27 cellular contexts compared by ENCODE assay signal in genomic region chr6:44530910-44531234, GRCh38.
A peak's percentile ranks its signal among the peaks of the same experiment; 100 is the strongest.
DNase-seq lines count a peak whose midpoint lies in the region; ATAC-seq, FAIRE-seq and TF ChIP-seq lines count a peak whose summit lies in the region.
"Had no signal": no experiment of that assay in that cellular context is flagged by ENCODE, and none has a peak within 500 bp of the region (broad histone marks: within the 10 kb centered on the region; RNA-seq: fewer than 3 reads in every experiment).

No MANE protein-coding gene starts in this region.

- H4K20me1 ChIP-seq in GM23338 (replicated peaks; ENCODE audit: insufficient read depth) (no peaks in the 10 kb centered on the region), H1 (replicated peaks in 1 of 2; ENCODE audit: control insufficient read depth in 1 of 2, insufficient read depth in 2 of 2, low read length in 2 of 2) (no peaks in the 10 kb centered on the region)
- H4K20me1 ChIP-seq: BLaER1 had no signal

- no peak overlapping the region for H2BK120ac ChIP-seq in H1 (replicated peaks; ENCODE audit: low read depth, low read length)

- H3K36me3 ChIP-seq in GM23338 (ENCODE audit: insufficient read depth): no peaks in the 10 kb centered on the region
- H3K36me3 ChIP-seq in H1 (ENCODE audit: control insufficient read depth in 2 of 4, insufficient read depth in 4 of 4, low read length in 3 of 4): no peaks in the 10 kb centered on the region; a peak in 1 of 8 replicates
- H3K36me3 ChIP-seq in esophagus muscularis mucosa: no peaks in the 10 kb centered on the region
- H3K36me3 ChIP-seq: BE2C, BLaER1 had no signal

- no peak overlapping the region for H3K4ac ChIP-seq in H1 (replicated peaks; ENCODE audit: insufficient read length, low read depth, low read length)

- DNase-seq in GM23338 (ENCODE audit: low spot score) (no peak), H1 (ENCODE audit: low read depth in 1 of 2, low spot score in 2 of 2) (no peak), esophagus muscularis mucosa (ENCODE audit: extremely low spot score) (peak; percentile 81), retina (peak; percentile 13)
- no peak for DNase-seq in activated CD4-positive, alpha-beta T cell treated with anti-CD3 and anti-CD28 coated beads, Interleukin-2, amount 50 U/mL, for 48 hours
- DNase-seq: 8988T; ACHN; BE2C; CD4-positive, alpha-beta memory T cell; CD4-positive, CD25-positive, alpha-beta regulatory T cell; CD8-positive, alpha-beta memory T cell; COR-L47; DMS 273 treated with DMSO at 0.1 percent for 48 hours; DMS153; DMS53; DMS79; DND-41; EL; GDM1 had no signal

- no peak overlapping the region for H3K18ac ChIP-seq in H1 (ENCODE audit: extremely low read depth, low read length)

- TF ChIP-seq POLR2A in H1 (IDR thresholded peaks at IDR 0.05; ENCODE audit: control extremely low read depth in 1 of 2, low read depth in 2 of 2, low read length in 2 of 2) (no peak), esophagus muscularis mucosa (IDR thresholded peaks at IDR 0.05; ENCODE audit: low read depth) (no peak)

- H3K36me3 Mint-ChIP-seq in GM23338 (ENCODE audit: low read depth): no peaks in the 10 kb centered on the region; the same call in 2 of the 3 replicates
- H3K36me3 Mint-ChIP-seq: CD14-positive monocyte; CD4-positive, alpha-beta memory T cell; CD4-positive, CD25-positive, alpha-beta regulatory T cell had no signal

- peak overlapping the region; percentile 63; the same call in 1 of the 2 replicates for H2AFZ ChIP-seq in GM23338
- H2AFZ ChIP-seq in H1 (ENCODE audit: low read length): no peak overlapping the region

- peaks cover 9% of the 10 kb centered on the region; the same call in 1 of the 2 replicates for H3K9me2 ChIP-seq in GM23338 (ENCODE audit: insufficient read depth)

- no peak overlapping the region for H3K56ac ChIP-seq in H1 (replicated peaks; ENCODE audit: insufficient read length, low read depth, low read length)

- H3K23me2 ChIP-seq in H1 (ENCODE audit: low read depth, low read length): no peaks in the 10 kb centered on the region

- no peak overlapping the region for H2AK5ac ChIP-seq in H1 (ENCODE audit: low read depth, low read length)

- TF ChIP-seq CTCF in GM23338 (conservative IDR thresholded peaks at IDR 0.05; ENCODE audit: low read depth in 2 of 2): no peak
- no peak for TF ChIP-seq CTCF in H1 (IDR thresholded peaks at IDR 0.05; ENCODE audit: control extremely low read depth in 1 of 3, insufficient read depth in 1 of 3, low read depth in 1 of 3, low read length in 3 of 3)
- no peak for TF ChIP-seq CTCF in esophagus muscularis mucosa (IDR thresholded peaks at IDR 0.05)

- no peak overlapping the region for H3K4me3 Mint-ChIP-seq in GM23338
- H3K4me3 Mint-ChIP-seq: CD4-positive, alpha-beta memory T cell; CD4-positive, CD25-positive, alpha-beta regulatory T cell; CD8-positive, alpha-beta memory T cell had no signal

- 91% methylated on average over 3 of the region's 3 CpGs; no CpG with 5 or more reads in 1 of the 2 experiments for WGBS in H1 (ENCODE audit: extremely low coverage in 1 of 2, insufficient coverage in 1 of 2, insufficient read length in 1 of 2, insufficient replicate concordance in 2 of 2, low coverage in 1 of 2, low lambda C conversion rate in 2 of 2, missing lambda C conversion rate in 1 of 2), 2 experiments
- WGBS in esophagus muscularis mucosa: 95% methylated on average over 3 of the region's 3 CpGs

- H3K23ac ChIP-seq in H1 (ENCODE audit: insufficient read length): no peak overlapping the region

- intact Hi-C loops in esophagus muscularis mucosa (cut with DNase I): no loop called here

- no peaks in the 10 kb centered on the region for H3F3A ChIP-seq in GM23338 (replicated peaks; ENCODE audit: low read depth)

- no peaks in the 10 kb centered on the region for H3K9me3 Mint-ChIP-seq in GM23338
- H3K9me3 Mint-ChIP-seq: CD14-positive monocyte had no signal

- H3K14ac ChIP-seq in H1 (ENCODE audit: insufficient read length): no peak overlapping the region

- H2BK5ac ChIP-seq in H1 (ENCODE audit: low read depth, low read length): no peak overlapping the region; the same call in 1 of the 2 replicates

- H3K4me1 ChIP-seq in GM23338 (ENCODE audit: insufficient read depth) (no peaks in the 10 kb centered on the region), H1 (replicated peaks in 1 of 4; ENCODE audit: control insufficient read depth in 3 of 4, insufficient read depth in 4 of 4, low read length in 3 of 4) (peaks cover 0 to 3% (median 0%) of the 10 kb centered on the region in 4 experiments; a peak in 2 of 7 replicates), esophagus muscularis mucosa (no peaks in the 10 kb centered on the region)
- H3K4me1 ChIP-seq: BE2C had no signal

- peaks cover 6% of the 10 kb centered on the region for H3K27me3 Mint-ChIP-seq in GM23338 (ENCODE audit: insufficient read depth, low read depth, poor library complexity)
- H3K27me3 Mint-ChIP-seq: CD4-positive, CD25-positive, alpha-beta regulatory T cell had no signal

- H3K27ac ChIP-seq in GM23338 (ENCODE audit: low read depth) (no peak overlapping the region), H1 (ENCODE audit: low read depth, low read length) (no peak overlapping the region), esophagus muscularis mucosa (replicated peaks in 1 of 4) (no peak overlapping the region)
- H3K27ac ChIP-seq: BLaER1 had no signal

- POLR2A ChIA-PET in H1 (lab: Charles Lee; ENCODE audit: partially characterized antibody): interaction anchor here (1.1 to 1.3 kb wide), 2 partner anchors 10 to 282 kb away, joined by 3 read pairs; no protein-coding TSS in a partner anchor

- peak overlapping the region; percentile 76; the same call in 1 of the 2 replicates for H2BK20ac ChIP-seq in H1 (ENCODE audit: low read length)

- no peak overlapping the region for H3K4me2 ChIP-seq in GM23338
- no peak overlapping the region for H3K4me2 ChIP-seq in H1 (ENCODE audit: insufficient read depth in 1 of 2, low read depth in 2 of 2, low read length in 2 of 2)
- H3K4me2 ChIP-seq: BLaER1 had no signal

- no peak overlapping the region for H4K91ac ChIP-seq in H1 (replicated peaks; ENCODE audit: insufficient read length, low read length)

- no peak overlapping the region for H3K4me3 ChIP-seq in GM23338
- H3K4me3 ChIP-seq in H1 (ENCODE audit: extremely low read depth in 1 of 4, insufficient read depth in 2 of 4, low read depth in 3 of 4, low read length in 4 of 4): no peak overlapping the region
- H3K4me3 ChIP-seq in esophagus muscularis mucosa: no peak overlapping the region
- H3K4me3 ChIP-seq: BLaER1, GM12878 had no signal

- no peak overlapping the region for H4K8ac ChIP-seq in H1 (ENCODE audit: extremely low read depth, insufficient read depth, low read length)

- H3K79me2 ChIP-seq in GM23338 (replicated peaks; ENCODE audit: insufficient read depth) (no peaks in the 10 kb centered on the region), H1 (ENCODE audit: control insufficient read depth in 1 of 2, insufficient read depth in 2 of 2, low read length in 2 of 2) (no peaks in the 10 kb centered on the region)

- H2BK12ac ChIP-seq in H1 (ENCODE audit: low read depth, low read length): no peak overlapping the region

- H3K27ac Mint-ChIP-seq in GM23338: no peak overlapping the region
- H3K27ac Mint-ChIP-seq: CD14-positive monocyte; CD4-positive, alpha-beta memory T cell; CD4-positive, CD25-positive, alpha-beta regulatory T cell had no signal

- H3K9ac ChIP-seq in H1 (replicated peaks in 1 of 4; ENCODE audit: extremely low read depth in 1 of 4, low read depth in 3 of 4, low read length in 3 of 4): no peak overlapping the region
- H3K9ac ChIP-seq: BLaER1 had no signal

- FAIRE-seq in H1 (lab: Jason Lieb, UNC): no peak
- FAIRE-seq: A204.1, GM12878, GM12892, GM18507 had no signal

- no peak for TF ChIP-seq RAD21 in H1 (IDR thresholded peaks at IDR 0.05 in 1 of 2, conservative IDR thresholded peaks at IDR 0.05 in 1 of 2; ENCODE audit: low read depth in 2 of 2, low read length in 2 of 2)

- H3K9me3 ChIP-seq in H1 (ENCODE audit: insufficient read depth in 2 of 2, low read depth in 1 of 2, low read length in 1 of 2) (no peaks in the 10 kb centered on the region), esophagus muscularis mucosa (no peaks in the 10 kb centered on the region)
- H3K9me3 ChIP-seq: BE2C, BLaER1 had no signal

- H3K27me3 ChIP-seq in GM23338 (ENCODE audit: insufficient read depth) (no peaks in the 10 kb centered on the region), H1 (replicated peaks in 1 of 4; ENCODE audit: control insufficient read depth in 3 of 4, extremely low read depth in 1 of 4, insufficient read depth in 3 of 4, low read length in 3 of 4) (no peaks in the 10 kb centered on the region; a peak in 1 of 7 replicates), esophagus muscularis mucosa (peaks cover 0 to 16% (median 0%) of the 10 kb centered on the region in 4 donors)
- H3K27me3 ChIP-seq: BLaER1 had no signal

- H3K79me1 ChIP-seq in H1 (ENCODE audit: low read depth, low read length): no peaks in the 10 kb centered on the region

- TF ChIP-seq EP300 in H1 (IDR thresholded peaks at IDR 0.05; ENCODE audit: borderline replicate concordance in 1 of 2, low read depth in 2 of 2, low read length in 2 of 2): no peak
- TF ChIP-seq EP300 in esophagus muscularis mucosa (IDR thresholded peaks at IDR 0.05): no peak

- ATAC-seq in GM23338 (no peak), HG02970 (IDR thresholded peaks at IDR 0.05; ENCODE audit: low FRiP score, unreplicated experiment) (no peak), GM21381 (IDR thresholded peaks at IDR 0.05; ENCODE audit: unreplicated experiment) (no peak)
- ATAC-seq: GM12878 had no signal

- H3K4me1 Mint-ChIP-seq in GM23338: peaks cover 17% of the 10 kb centered on the region

- CTCF ChIA-PET in H1 (lab: Charles Lee; ENCODE audit: partially characterized antibody): interaction anchor here (1.1 to 1.2 kb wide), 2 partner anchors 27 to 55 kb away, joined by 3 to 9 read pairs; no protein-coding TSS in a partner anchor

- H4K5ac ChIP-seq in H1 (ENCODE audit: insufficient read length, low read depth, low read length): no peak overlapping the region

- no peak overlapping the region for H2BK15ac ChIP-seq in H1 (ENCODE audit: low read length)

TF ChIP-seq in GM23338, 12 proteins besides CTCF, POLR2A, EP300 and RAD21:
- TF ChIP-seq ZNF114 (CRISPR knock-in tag; IDR thresholded peaks at IDR 0.05): no peak
- TF ChIP-seq NANOG (IDR thresholded peaks at IDR 0.05; ENCODE audit: borderline replicate concordance): no peak
- no peak for TF ChIP-seq STAT1 (IDR thresholded peaks at IDR 0.05; ENCODE audit: unreplicated experiment)
- TF ChIP-seq ZNF331 (CRISPR knock-in tag; IDR thresholded peaks at IDR 0.05; ENCODE audit: low read depth): no peak

TF ChIP-seq in H1, 55 proteins besides CTCF, POLR2A, EP300 and RAD21 (continues in another document):
- TF ChIP-seq KDM5A (IDR thresholded peaks at IDR 0.05; ENCODE audit: low read length) (no peak), BCL11A (IDR thresholded peaks at IDR 0.05; ENCODE audit: low read depth in 2 of 2, low read length in 2 of 2) (no peak)

Comparison
In these comparisons a context has a peak if more than half of its experiments do, and no peak if none do; other contexts are left out.
1. DNase-seq: peak in esophagus muscularis mucosa (single experiment) and retina (single experiment); none in GM23338 (single experiment), H1 (0 of 2) and activated CD4-positive, alpha-beta T cell treated with anti-CD3 and anti-CD28 coated beads, Interleukin-2, amount 50 U/mL, for 48 hours (0 of 2).